ENCODE assay signal across 14 cellular contexts in genomic region chr10:47892494-47893261, GRCh38. TPM values are rescaled to one million over a fixed set of nuclear protein-coding genes. Genes with fewer than 3 reads are reported as not detected.
"Had no signal": no experiment of that assay in that cellular context is flagged by ENCODE, and none has a peak within 500 bp of the region (broad histone marks: within the 10 kb centered on the region; RNA-seq: fewer than 3 reads in every experiment).

No MANE protein-coding gene starts in this region.

RNA-seq across cellular contexts. Expression of gene NPY4R2, which starts 25.8 kb away (rescaled TPM):
- total RNA-seq: chondrocyte; endothelial cell of umbilical vein; epithelial cell of proximal tubule; esophagus squamous epithelium; liver; lung microvascular endothelial cell; mesothelial cell of epicardium; naive thymus-derived CD8-positive, alpha-beta T cell; osteocyte; psoas muscle; thoracic aorta; tibial nerve; uterus had no signal
- polyA plus RNA-seq: endothelial cell of umbilical vein; immature natural killer cell; liver; naive thymus-derived CD8-positive, alpha-beta T cell; psoas muscle had no signal
